Comparison of ENCODE assay signal across 15 cellular contexts in the genomic region with DNA sequence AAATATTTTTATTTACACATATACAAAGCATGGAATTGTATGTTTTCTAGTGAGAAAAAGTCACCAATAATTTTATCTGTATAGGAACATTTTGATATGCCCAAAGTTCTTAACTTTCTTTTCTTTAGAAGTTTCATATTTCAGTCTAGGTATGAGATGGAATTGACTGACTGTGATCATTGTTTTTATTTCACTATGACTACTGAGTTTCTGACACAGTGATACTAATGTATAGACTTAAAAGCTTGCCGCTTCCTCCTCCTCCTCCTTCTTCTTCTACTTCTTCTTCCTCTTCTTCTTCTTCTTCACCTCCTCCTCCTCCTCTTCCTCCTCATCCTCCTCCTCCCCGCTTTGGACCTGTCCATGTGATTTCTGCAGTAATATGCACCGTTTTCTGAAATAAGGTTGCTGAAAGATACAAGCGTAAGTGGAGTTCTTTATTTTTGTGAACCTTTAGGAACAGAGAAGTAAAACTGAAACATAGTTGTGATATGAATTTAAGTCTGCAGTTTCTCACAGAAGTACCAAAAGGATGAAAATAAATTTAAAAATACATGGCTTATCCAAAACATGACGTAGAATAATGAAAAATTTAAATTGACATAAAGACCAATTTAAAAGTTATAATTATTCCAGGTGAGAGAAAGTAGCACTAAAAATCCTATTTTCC. TPM values are rescaled to one million over a fixed set of nuclear protein-coding genes. Genes with fewer than 3 reads are reported as not detected.
"Had no signal": no experiment of that assay in that cellular context is flagged by ENCODE, and none has a peak within 500 bp of the region (broad histone marks: within the 10 kb centered on the region; RNA-seq: fewer than 3 reads in every experiment).

No MANE protein-coding gene starts in this region.

RNA-seq across cellular contexts. Expression of a gene that starts 24.8 kb away (rescaled TPM):
- total RNA-seq: activated naive CD8-positive, alpha-beta T cell treated with anti-CD3 and anti-CD28 coated beads for 36 hours; activated T-helper 2 cell treated with anti-CD3 and anti-CD28 coated beads, Interferon-gamma antibody, Interleukin-2, Interleukin-4, amounts not matched to agents 10 μg/mL and 5 μg/mL and 100 μg/mL, durations not matched to agents 14 hours and 24 hours and 36 hours; astrocyte; dermis blood vessel endothelial cell; fibroblast of lung; heart right ventricle; left cardiac atrium; liver; natural killer cell; osteoblast; posterior vena cava; renal cortical epithelial cell; sciatic nerve; temporal lobe; transverse colon had no signal

RNA-seq across cellular contexts. Expression of a gene that starts 48.3 kb away (rescaled TPM):
- total RNA-seq: activated naive CD8-positive, alpha-beta T cell treated with anti-CD3 and anti-CD28 coated beads for 36 hours; activated T-helper 2 cell treated with anti-CD3 and anti-CD28 coated beads, Interferon-gamma antibody, Interleukin-2, Interleukin-4, amounts not matched to agents 10 μg/mL and 5 μg/mL and 100 μg/mL, durations not matched to agents 14 hours and 24 hours and 36 hours; astrocyte; dermis blood vessel endothelial cell; fibroblast of lung; heart right ventricle; left cardiac atrium; liver; natural killer cell; osteoblast; posterior vena cava; renal cortical epithelial cell; sciatic nerve; temporal lobe; transverse colon had no signal
